ENCODE assay signal across 8 cellular contexts in the genomic region with DNA sequence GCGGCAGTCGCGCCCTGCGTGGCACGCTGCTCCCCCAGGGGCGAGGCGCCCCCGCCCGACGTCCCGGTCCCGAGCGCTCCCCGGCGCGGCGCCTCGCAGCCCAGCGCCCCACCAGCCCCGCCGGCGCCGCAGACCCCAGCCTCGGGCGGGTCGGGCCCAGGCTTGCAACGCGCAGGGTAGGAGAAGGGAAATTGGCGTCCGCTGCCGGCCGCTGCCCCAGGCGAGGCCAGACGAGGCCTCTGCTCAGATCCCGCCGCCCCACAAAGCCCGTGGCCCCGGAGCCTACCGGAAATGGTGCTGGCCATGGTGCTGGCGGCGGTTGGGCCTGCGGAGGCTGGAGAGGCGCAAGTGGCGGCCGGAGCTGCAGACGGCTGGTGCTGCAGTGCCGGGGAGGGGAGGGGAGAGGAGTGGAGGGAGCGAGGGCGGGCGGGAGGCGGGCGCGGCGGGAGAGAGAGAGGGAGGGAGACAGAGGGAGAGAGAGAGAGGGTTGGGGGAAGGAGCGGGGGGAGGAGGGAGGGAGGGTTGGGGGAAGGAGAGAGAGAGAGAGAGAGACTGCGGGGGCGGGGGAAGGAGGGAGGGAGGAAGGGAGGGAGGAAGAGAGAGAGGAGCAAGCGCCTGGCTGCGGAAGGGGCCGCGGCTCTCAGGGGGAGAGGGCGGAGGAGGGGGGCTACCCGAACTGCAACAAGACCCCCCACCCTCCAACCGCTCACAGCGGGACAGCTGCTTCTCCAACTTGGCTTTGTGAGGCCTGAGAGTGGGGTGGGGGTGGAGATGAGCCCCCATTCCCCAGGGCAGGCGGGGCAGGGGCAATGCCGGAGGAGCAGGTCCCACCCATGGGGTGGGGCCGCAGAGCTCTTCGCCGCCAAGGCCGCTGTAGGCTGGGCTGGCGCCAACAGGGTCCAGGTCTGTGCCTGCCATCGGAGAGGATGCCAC. TPM values are rescaled to one million over a fixed set of nuclear protein-coding genes. Genes with fewer than 3 reads are reported as not detected.
DNase-seq lines count a peak whose midpoint lies in the region; ATAC-seq, FAIRE-seq and TF ChIP-seq lines count a peak whose summit lies in the region.

STMN3 (minus strand) TSS at position 384 of the 933 bp plus-strand sequence; CDS start at position 305, 79 bp downstream.

- CTCF ChIA-PET in H1 (lab: Charles Lee; ENCODE audit: partially characterized antibody): interaction anchor here (0.6 to 1.4 kb wide), 4 partner anchors 10 to 133 kb away, joined by 3 to 6 read pairs (median 3); no protein-coding TSS in a partner anchor

- peak within 1 kb of the TSS; percentile 80 for H3K56ac ChIP-seq in H1 (replicated peaks; ENCODE audit: insufficient read length, low read depth, low read length)

- peak within 1 kb of the TSS; percentile 96 for H4K91ac ChIP-seq in H1 (replicated peaks; ENCODE audit: insufficient read length, low read length)

- peaks cover 15% of the 10 kb centered on the region for H3K23me2 ChIP-seq in H1 (ENCODE audit: low read depth, low read length)

- H3K14ac ChIP-seq in H1 (ENCODE audit: insufficient read length): peak within 1 kb of the TSS; percentile 83

- peak; percentile 94 for FAIRE-seq in HTR-8/SVneo (lab: Jason Lieb, UNC)
- FAIRE-seq in H1 (lab: Jason Lieb, UNC): no peak

- H2AK5ac ChIP-seq in H1 (ENCODE audit: low read depth, low read length): 0 out of 2 replicates have a peak within 1 kb of the TSS, but pooled peaks have one; percentile 32

- WGBS in H1 (ENCODE audit: extremely low coverage in 1 of 2, insufficient coverage in 1 of 2, insufficient read length in 1 of 2, insufficient replicate concordance in 2 of 2, low coverage in 1 of 2, low lambda C conversion rate in 2 of 2, missing lambda C conversion rate in 1 of 2), 2 experiments: 0% methylated on average over 17 of the region's 73 CpGs; no CpG with 5 or more reads in 1 of the 2 experiments
- WGBS in lung, 2 donors: 1 to 2% methylated on average over 66 to 72 of the region's 73 CpGs

- peak within 1 kb of the TSS in 3 of 4 experiments; percentile 56 to 71 (median 62); a peak in 6 of 7 replicates for H3K9ac ChIP-seq in H1 (replicated peaks in 1 of 4; ENCODE audit: extremely low read depth in 1 of 4, low read depth in 3 of 4, low read length in 3 of 4)

- H2BK5ac ChIP-seq in H1 (ENCODE audit: low read depth, low read length): peak within 1 kb of the TSS; percentile 90

- H3K23ac ChIP-seq in H1 (ENCODE audit: insufficient read length): no peak within 1 kb of the TSS

- no peaks in the 10 kb centered on the region for H3K27me3 ChIP-seq in BE2C
- peaks cover 0 to 2% (median 0%) of the 10 kb centered on the region in 4 experiments; a peak in 2 of 7 replicates for H3K27me3 ChIP-seq in H1 (replicated peaks in 1 of 4; ENCODE audit: control insufficient read depth in 3 of 4, extremely low read depth in 1 of 4, insufficient read depth in 3 of 4, low read length in 3 of 4)
- H3K27me3 ChIP-seq in lung (ENCODE audit: control insufficient read depth, insufficient read depth): no peaks in the 10 kb centered on the region

- peak within 1 kb of the TSS; percentile 92 for H3K4ac ChIP-seq in H1 (replicated peaks; ENCODE audit: insufficient read length, low read depth, low read length)

- H4K5ac ChIP-seq in H1 (ENCODE audit: insufficient read length, low read depth, low read length): peak within 1 kb of the TSS; percentile 80

- H3K9me3 ChIP-seq in BE2C (no peaks in the 10 kb centered on the region), H1 (ENCODE audit: insufficient read depth in 2 of 2, low read depth in 1 of 2, low read length in 1 of 2) (no peaks in the 10 kb centered on the region), lung (ENCODE audit: control insufficient read depth in 2 of 2, insufficient read depth in 1 of 2, low read length in 1 of 2) (no peaks in the 10 kb centered on the region)

- H3K18ac ChIP-seq in H1 (ENCODE audit: extremely low read depth, low read length): peak within 1 kb of the TSS; percentile 95

- H3K27ac ChIP-seq in H1 (ENCODE audit: low read depth, low read length) (peak within 1 kb of the TSS; percentile 73; the same call in 1 of the 2 replicates), lung (ENCODE audit: low read depth in 1 of 2, low read length in 1 of 2) (peak within 1 kb of the TSS in 1 of 2 donors; percentile 8)

- POLR2A ChIA-PET in H1 (lab: Charles Lee; ENCODE audit: partially characterized antibody): interaction anchor here (0.6 to 1.7 kb wide), 11 partner anchors 9 to 385 kb away, joined by 3 to 9 read pairs (median 3); partner anchors contain the start of genes ARFRP1, GMEB2, TPD52L2 and ZGPAT

- no peaks in the 10 kb centered on the region; the same call in none of the 2 replicates for H3K79me1 ChIP-seq in H1 (ENCODE audit: low read depth, low read length)

- no peak for TF ChIP-seq CTCF in BE2C (IDR thresholded peaks at IDR 0.05; ENCODE audit: low read depth, low read length)
- TF ChIP-seq CTCF in H1 (IDR thresholded peaks at IDR 0.05; ENCODE audit: control extremely low read depth in 1 of 3, insufficient read depth in 1 of 3, low read depth in 1 of 3, low read length in 3 of 3): no peak
- TF ChIP-seq CTCF in lung (IDR thresholded peaks at IDR 0.05; ENCODE audit: control extremely low read depth, extremely low read depth): no peak

- peak within 1 kb of the TSS; percentile 85 for H4K8ac ChIP-seq in H1 (ENCODE audit: extremely low read depth, insufficient read depth, low read length)

- peak in 1 of 2 experiments; percentile 15; a peak in 1 of 4 replicates for TF ChIP-seq RAD21 in H1 (IDR thresholded peaks at IDR 0.05 in 1 of 2, conservative IDR thresholded peaks at IDR 0.05 in 1 of 2; ENCODE audit: low read depth in 2 of 2, low read length in 2 of 2)

- H3K79me2 ChIP-seq in H1 (ENCODE audit: control insufficient read depth in 1 of 2, insufficient read depth in 2 of 2, low read length in 2 of 2): no peaks in the 10 kb centered on the region

- H3K4me1 ChIP-seq in BE2C (peaks cover 6% of the 10 kb centered on the region), H1 (replicated peaks in 1 of 4; ENCODE audit: control insufficient read depth in 3 of 4, insufficient read depth in 4 of 4, low read length in 3 of 4) (peaks cover 0 to 20% (median 13%) of the 10 kb centered on the region in 4 experiments; a peak in 6 of 7 replicates), lung (ENCODE audit: control insufficient read depth in 2 of 2, insufficient read depth in 2 of 2, low read length in 2 of 2) (peaks cover 0 to 18% of the 10 kb centered on the region in 2 donors)

- H3K4me2 ChIP-seq in H1 (ENCODE audit: insufficient read depth in 1 of 2, low read depth in 2 of 2, low read length in 2 of 2): peak within 1 kb of the TSS; percentile 71 to 88

- no peak; a peak in 1 of 3 replicates for TF ChIP-seq POLR2A in H1 (IDR thresholded peaks at IDR 0.05; ENCODE audit: control extremely low read depth in 1 of 2, low read depth in 2 of 2, low read length in 2 of 2)

- peak within 1 kb of the TSS; percentile 55 for H2BK120ac ChIP-seq in H1 (replicated peaks; ENCODE audit: low read depth, low read length)

- H2BK20ac ChIP-seq in H1 (ENCODE audit: low read length): peak within 1 kb of the TSS; percentile 72; the same call in 1 of the 2 replicates

- DNase-seq in BE2C (peak; percentile 96), HTR-8/SVneo (ENCODE audit: insufficient read length, low spot score) (peak; percentile 97), NOMO-1 (lab: John Stamatoyannopoulos, UW; ENCODE audit: unreplicated experiment in 2 of 2) (peak; percentile 72 to 92), H1 (ENCODE audit: low read depth in 1 of 2, low spot score in 2 of 2) (peak in 1 of 2 experiments; percentile 95), lung (ENCODE audit: low spot score) (peak; percentile 80)
- DNase-seq in activated CD8-positive, alpha-beta memory T cell treated with anti-CD3 and anti-CD28 coated beads, Interleukin-2, amount 50 U/mL, for 4 hours: peak; percentile 64
- peak; percentile 73 for DNase-seq in stimulated activated CD4-positive, alpha-beta T cell treated with anti-CD3 and anti-CD28 coated beads, Interleukin-4, amount 100 ng/mL, for 24 hours

- H4K20me1 ChIP-seq in H1 (replicated peaks in 1 of 2; ENCODE audit: control insufficient read depth in 1 of 2, insufficient read depth in 2 of 2, low read length in 2 of 2): peaks cover 10 to 11% of the 10 kb centered on the region in 2 experiments

- H3K4me3 ChIP-seq in BE2C (ENCODE audit: low read depth, low read length) (peak within 1 kb of the TSS; percentile 75), H1 (ENCODE audit: extremely low read depth in 1 of 4, insufficient read depth in 2 of 4, low read depth in 3 of 4, low read length in 4 of 4) (peak within 1 kb of the TSS; percentile 37 to 85 (median 60)), lung (peak within 1 kb of the TSS; percentile 52)

- H2BK12ac ChIP-seq in H1 (ENCODE audit: low read depth, low read length): peak within 1 kb of the TSS; percentile 68; the same call in 1 of the 2 replicates

- peak within 1 kb of the TSS; percentile 92; the same call in 1 of the 2 replicates for H2BK15ac ChIP-seq in H1 (ENCODE audit: low read length)

- TF ChIP-seq EP300 in H1 (IDR thresholded peaks at IDR 0.05; ENCODE audit: borderline replicate concordance in 1 of 2, low read depth in 2 of 2, low read length in 2 of 2): 0 out of 3 replicates have a peak, but pooled peaks of 1 of the 2 experiments have one; percentile 32

- ATAC-seq in lung (ENCODE audit: insufficient read depth, low FRiP score) (peak; percentile 41), HG02885 (IDR thresholded peaks at IDR 0.05; ENCODE audit: poor library complexity, unreplicated experiment) (no peak)

- H2AFZ ChIP-seq in H1 (ENCODE audit: low read length): no peak within 1 kb of the TSS

- peaks cover 13% of the 10 kb centered on the region for H3K36me3 ChIP-seq in BE2C
- H3K36me3 ChIP-seq in H1 (ENCODE audit: control insufficient read depth in 2 of 4, insufficient read depth in 4 of 4, low read length in 3 of 4): no peaks in the 10 kb centered on the region
- no peaks in the 10 kb centered on the region for H3K36me3 ChIP-seq in lung (ENCODE audit: control insufficient read depth in 2 of 2, insufficient read depth in 2 of 2, low read length in 2 of 2)

TF ChIP-seq in H1, 55 proteins besides CTCF, POLR2A, EP300 and RAD21 (continues in another document):
- TF ChIP-seq JUND (IDR thresholded peaks at IDR 0.05; ENCODE audit: low read length): no peak
- TF ChIP-seq RFX5 (IDR thresholded peaks at IDR 0.05; ENCODE audit: borderline replicate concordance, low read depth, low read length): no peak
- no peak for TF ChIP-seq CBX8 (IDR thresholded peaks at IDR 0.05; ENCODE audit: borderline replicate concordance, low read depth, low read length)

RNA-seq across cellular contexts. Expression of gene STMN3, which starts in this region (rescaled TPM):
- polyA plus RNA-seq in BE2C (2012; ENCODE audit: insufficient read depth, insufficient read length, low read depth): 396 TPM
- 63.1 and 71.6 TPM in 2 replicates for total RNA-seq in H1 (2021; fragmentation: NEBNext Ultra II Directional; extraction: Animal tissue kit (Norgen Biotek cat#: 25700))
- polyA plus RNA-seq in H1 (2011; rRNA removed): 51.5 and 70.8 TPM in 2 replicates
- 60.4 TPM for polyA plus RNA-seq in H1 (2011; cell fraction: cytosol; rRNA removed)
- 122 TPM for polyA plus RNA-seq in H1 (2011; cell fraction: nucleus; rRNA removed)
- polyA plus RNA-seq in H1 (2012, experiment 1 of 2): 42.7 to 63.6 TPM (median 56.4 TPM) in 4 replicates
- polyA plus RNA-seq in H1 (2012, experiment 2 of 2): 53.7 TPM
- 35.5 TPM for polyA plus RNA-seq in H1 (2013, experiment 1 of 2)
- polyA plus RNA-seq in H1 (2013, experiment 2 of 2): 37.5 TPM
- polyA minus RNA-seq in H1 (2011; rRNA and poly(A)+ RNA removed): 11.2 and 14.8 TPM in 2 replicates
- polyA minus RNA-seq in H1 (2011; cell fraction: cytosol; rRNA and poly(A)+ RNA removed): 20.3 TPM
- 11.5 TPM for polyA minus RNA-seq in H1 (2011; cell fraction: nucleus; rRNA and poly(A)+ RNA removed)
- 10 to 100 TPM; 15.8 to 18.2 TPM for total RNA-seq in lung
- polyA plus RNA-seq in lung: 10 to 100 TPM; 13.6 to 20.9 TPM
